Comparison of ENCODE assay signal across 14 cellular contexts in genomic region chr5:132481243-132482211, GRCh38. TPM values are rescaled to one million over a fixed set of nuclear protein-coding genes. Genes with fewer than 3 reads are reported as not detected.
DNase-seq lines count a peak whose midpoint lies in the region; ATAC-seq and TF ChIP-seq lines count a peak whose summit lies in the region.
"Had no signal": no experiment of that assay in that cellular context is flagged by ENCODE, and none has a peak within 500 bp of the region (broad histone marks: within the 10 kb centered on the region; RNA-seq: fewer than 3 reads in every experiment).

No MANE protein-coding gene starts in this region.

- H3K27ac Mint-ChIP-seq in activated CD4-positive, alpha-beta T cell treated with anti-CD3 and anti-CD28 coated beads, Interleukin-2, amount 10 ng/mL, durations not matched to agents 7 days and 5 days = peak overlapping the region; percentile 73
- no peak overlapping the region for H3K27ac Mint-ChIP-seq in endodermal cell

- H3K9ac ChIP-seq in endodermal cell (ENCODE audit: extremely low read depth, low read length, poor library complexity, severe bottlenecking) (no peak overlapping the region), subcutaneous abdominal adipose tissue (ENCODE audit: low read length in 5 of 5) (no peak overlapping the region), colonic mucosa (ENCODE audit: low read depth in 2 of 2, low read length in 2 of 2) (no peak overlapping the region)

- H3K36me3 ChIP-seq in right atrium auricular region (peaks cover 39% of the 10 kb centered on the region), endodermal cell (ENCODE audit: control insufficient read depth, insufficient read depth, low read length) (peaks cover 16% of the 10 kb centered on the region), subcutaneous abdominal adipose tissue (ENCODE audit: control insufficient read depth in 5 of 5, insufficient read depth in 5 of 5, low read length in 5 of 5) (peaks cover 0 to 52% (median 44%) of the 10 kb centered on the region in 5 donors), colonic mucosa (peaks cover 27% of the 10 kb centered on the region)

- H3K27ac ChIP-seq in right atrium auricular region (no peak overlapping the region), endodermal cell (ENCODE audit: low read depth, low read length) (no peak overlapping the region), subcutaneous abdominal adipose tissue (ENCODE audit: low read depth, low read length) (peak overlapping the region; percentile 13), colonic mucosa (no peak overlapping the region)

- CTCF ChIA-PET in activated CD4-positive, alpha-beta T cell treated with anti-CD3 and anti-CD28 coated beads, Interleukin-2, amount 10 ng/mL, durations not matched to agents 7 days and 5 days (lab: Charles Lee) = interaction anchor here (0.7 to 8.3 kb wide), 11 partner anchors 8 to 95 kb away, joined by 3 to 62 read pairs (median 4); partner anchors contain the start of gene IRF1

- H3K4me1 ChIP-seq in right atrium auricular region (peaks cover 0 to 48% of the 10 kb centered on the region in 2 donors), endodermal cell (ENCODE audit: control insufficient read depth, insufficient read depth, low read length) (no peaks in the 10 kb centered on the region), subcutaneous abdominal adipose tissue (ENCODE audit: control insufficient read depth in 5 of 5, insufficient read depth in 5 of 5, low read length in 5 of 5) (peaks cover 3 to 50% (median 34%) of the 10 kb centered on the region in 5 donors), colonic mucosa (peaks cover 25% of the 10 kb centered on the region)

- no peaks in the 10 kb centered on the region for H3K9me3 Mint-ChIP-seq in activated CD4-positive, alpha-beta T cell treated with anti-CD3 and anti-CD28 coated beads, Interleukin-2, amount 10 ng/mL, durations not matched to agents 7 days and 5 days
- H3K9me3 Mint-ChIP-seq in endodermal cell = no peaks in the 10 kb centered on the region

- no peaks in the 10 kb centered on the region for H3K27me3 Mint-ChIP-seq in activated CD4-positive, alpha-beta T cell treated with anti-CD3 and anti-CD28 coated beads, Interleukin-2, amount 10 ng/mL, durations not matched to agents 7 days and 5 days
- H3K27me3 Mint-ChIP-seq in endodermal cell (ENCODE audit: insufficient read depth) = no peaks in the 10 kb centered on the region

- no peak for DNase-seq in Right ventricle myocardium superior
- DNase-seq in right atrium auricular region (ENCODE audit: low spot score) = no peak
- no peak for DNase-seq in activated CD4-positive, alpha-beta T cell treated with anti-CD3 and anti-CD28 coated beads, Interleukin-2, amount 10 ng/mL, durations not matched to agents 7 days and 5 days
- DNase-seq in endodermal cell = peak; percentile 41
- DNase-seq in colonic mucosa = no peak
- no peak for DNase-seq in NCI-H187 (lab: John Stamatoyannopoulos, UW)
- no peak for DNase-seq in DMS 273 (lab: John Stamatoyannopoulos, UW; ENCODE audit: unreplicated experiment)
- DNase-seq: AML-193, caudate nucleus, GOT3, NCI-H146 had no signal

- no peak overlapping the region for H3K4me3 ChIP-seq in right atrium auricular region
- H3K4me3 ChIP-seq in endodermal cell (ENCODE audit: low read length) = no peak overlapping the region
- no peak overlapping the region for H3K4me3 ChIP-seq in subcutaneous abdominal adipose tissue (ENCODE audit: low read depth in 1 of 5, low read length in 5 of 5)
- H3K4me3 ChIP-seq in colonic mucosa = no peak overlapping the region
- H3K4me3 ChIP-seq: esophagus muscularis mucosa, skin epidermis had no signal

- POLR2A ChIA-PET in activated CD4-positive, alpha-beta T cell treated with anti-CD3 and anti-CD28 coated beads, Interleukin-2, amount 10 ng/mL, durations not matched to agents 7 days and 5 days (lab: Charles Lee) = interaction anchor here (0.6 to 3.9 kb wide), 7 partner anchors 9 to 103 kb away, joined by 3 to 15 read pairs (median 5); partner anchors contain the start of gene IRF1

- H3K4me1 Mint-ChIP-seq in activated CD4-positive, alpha-beta T cell treated with anti-CD3 and anti-CD28 coated beads, Interleukin-2, amount 10 ng/mL, durations not matched to agents 7 days and 5 days = peaks cover 75% of the 10 kb centered on the region
- H3K4me1 Mint-ChIP-seq in endodermal cell = no peaks in the 10 kb centered on the region

- intact Hi-C loops in Right ventricle myocardium superior (cut with DNase I) = no loop called here
- intact Hi-C loops in colonic mucosa (cut with DNase I) = loop anchor here (10.0 kb wide), 1 partner anchor 187 kb away; the partner anchor contains the start of gene SLC22A4

- H3K36me3 Mint-ChIP-seq in activated CD4-positive, alpha-beta T cell treated with anti-CD3 and anti-CD28 coated beads, Interleukin-2, amount 10 ng/mL, durations not matched to agents 7 days and 5 days (ENCODE audit: low read depth) = peaks cover 49% of the 10 kb centered on the region
- peaks cover 24% of the 10 kb centered on the region for H3K36me3 Mint-ChIP-seq in endodermal cell (ENCODE audit: low read depth)

- H3K27me3 ChIP-seq in right atrium auricular region = no peaks in the 10 kb centered on the region
- no peaks in the 10 kb centered on the region for H3K27me3 ChIP-seq in endodermal cell (ENCODE audit: control insufficient read depth, insufficient read depth, low read length, poor library complexity, severe bottlenecking)
- H3K27me3 ChIP-seq in subcutaneous abdominal adipose tissue (ENCODE audit: control insufficient read depth in 5 of 5, insufficient read depth in 4 of 5, low read length in 5 of 5) = no peaks in the 10 kb centered on the region
- H3K27me3 ChIP-seq in colonic mucosa = no peaks in the 10 kb centered on the region
- H3K27me3 ChIP-seq: esophagus muscularis mucosa had no signal

- no peaks in the 10 kb centered on the region for H3K9me3 ChIP-seq in right atrium auricular region
- no peaks in the 10 kb centered on the region for H3K9me3 ChIP-seq in endodermal cell (ENCODE audit: control insufficient read depth, low read length)
- no peaks in the 10 kb centered on the region for H3K9me3 ChIP-seq in subcutaneous abdominal adipose tissue (ENCODE audit: control insufficient read depth in 5 of 5, low read length in 5 of 5)
- no peaks in the 10 kb centered on the region for H3K9me3 ChIP-seq in colonic mucosa
- H3K9me3 ChIP-seq: esophagus muscularis mucosa had no signal

- ATAC-seq in Right ventricle myocardium superior (ENCODE audit: poor library complexity) = peak; percentile 43

- no peak overlapping the region for H3K4me3 Mint-ChIP-seq in activated CD4-positive, alpha-beta T cell treated with anti-CD3 and anti-CD28 coated beads, Interleukin-2, amount 10 ng/mL, durations not matched to agents 7 days and 5 days
- no peak overlapping the region for H3K4me3 Mint-ChIP-seq in endodermal cell

- WGBS in endodermal cell (ENCODE audit: insufficient coverage in 1 of 2, insufficient read length in 1 of 2), 2 experiments = 92 to 98% methylated on average over 3 to 6 of the region's 6 CpGs

- no peak for TF ChIP-seq CTCF in right atrium auricular region (IDR thresholded peaks at IDR 0.05)
- no peak for TF ChIP-seq CTCF in endodermal cell (conservative IDR thresholded peaks at IDR 0.05)
- TF ChIP-seq CTCF in colonic mucosa (IDR thresholded peaks at IDR 0.05) = no peak

RNA-seq across cellular contexts. Expression of gene IRF1, which starts 9.0 kb away (rescaled TPM):
- total RNA-seq in Right ventricle myocardium superior (12.5 TPM), right atrium auricular region (10 to 100 TPM; 10.1 to 15.8 TPM), endodermal cell (1 to 10 TPM; 5.6 to 7.3 TPM), colonic mucosa (10 to 100 TPM; 59.7 to 87.8 TPM)
- total RNA-seq in activated CD4-positive, alpha-beta T cell treated with anti-CD3 and anti-CD28 coated beads, Interleukin-2, amount 10 ng/mL, durations not matched to agents 7 days and 5 days = 100 to 1,000 TPM; 289 to 302 TPM
- 2.2 TPM for polyA plus RNA-seq in endodermal cell (2013, experiment 1 of 2)
- 4.5 TPM for polyA plus RNA-seq in endodermal cell (2013, experiment 2 of 2)
